In the genomic region with DNA sequence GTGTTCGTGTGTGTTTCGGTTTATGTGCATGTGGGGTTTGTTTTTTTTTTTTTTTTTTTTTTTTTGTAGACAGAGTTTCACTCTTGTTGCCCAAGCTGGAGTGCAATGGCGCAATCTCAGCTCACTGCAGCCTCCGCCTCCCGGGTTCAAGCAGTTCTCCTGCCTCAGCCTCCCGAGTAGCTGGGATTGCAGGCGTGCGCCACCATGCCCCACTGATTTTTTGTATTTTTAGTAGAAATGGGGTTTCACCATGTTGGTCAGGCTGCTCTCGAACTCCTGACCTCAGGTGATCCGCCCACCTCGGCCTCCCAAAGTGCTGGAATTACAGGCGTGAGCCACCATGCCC, we compare ENCODE assay signal across 10 cellular contexts. TPM values are rescaled to one million over a fixed set of nuclear protein-coding genes. Genes with fewer than 3 reads are reported as not detected.
A peak's percentile ranks its signal among the peaks of the same experiment; 100 is the strongest.
DNase-seq lines count a peak whose midpoint lies in the region; ATAC-seq and TF ChIP-seq lines count a peak whose summit lies in the region.
"Not testable (repeated sequence)": the region's sequence is repeated elsewhere in the genome, so short reads cannot be mapped to it uniquely, and the experiment has no call there.
"Had no signal": no experiment of that assay in that cellular context is flagged by ENCODE, and none has a peak within 500 bp of the region (broad histone marks: within the 10 kb centered on the region; RNA-seq: fewer than 3 reads in every experiment).

No MANE protein-coding gene starts in this region.

- H3K27me3 ChIP-seq in BLaER1 treated with 17β-estradiol and CSF1 and Interleukin-3, amounts not matched to agents 10 nM and 100 nM; HL-60 (ENCODE audit: insufficient read depth, poor library complexity, severe bottlenecking); psoas muscle (ENCODE audit: insufficient read depth in 3 of 3, low read length in 2 of 3); upper lobe of left lung: not testable (repeated sequence)

- H3K36me3 ChIP-seq in BLaER1 treated with 17β-estradiol and CSF1 and Interleukin-3, amounts not matched to agents 10 nM and 100 nM; SK-N-MC (ENCODE audit: insufficient read depth, low read length); psoas muscle (ENCODE audit: insufficient read depth in 1 of 2, low read depth in 1 of 2); upper lobe of left lung: not testable (repeated sequence)

- not testable (repeated sequence) for ATAC-seq in activated CD8-positive, alpha-beta T cell treated with anti-CD3 and anti-CD28 coated beads for 36 hours; psoas muscle; upper lobe of left lung (ENCODE audit: low FRiP score in 2 of 2)

- H3K36me3 Mint-ChIP-seq in activated CD8-positive, alpha-beta T cell treated with anti-CD3 and anti-CD28 coated beads for 36 hours (ENCODE audit: low read depth); activated naive CD8-positive, alpha-beta T cell; immature natural killer cell: not testable (repeated sequence)

- H3K4me2 ChIP-seq in BLaER1 treated with 17β-estradiol and CSF1 and Interleukin-3, amounts not matched to agents 10 nM and 100 nM = peak overlapping the region; percentile 71 to 95 (median 86)

- TF ChIP-seq POLR2A in upper lobe of left lung (IDR thresholded peaks at IDR 0.05) = not testable (repeated sequence)

- H3K9me3 Mint-ChIP-seq in activated CD8-positive, alpha-beta T cell treated with anti-CD3 and anti-CD28 coated beads for 36 hours; activated naive CD8-positive, alpha-beta T cell (ENCODE audit: low read depth); immature natural killer cell: not testable (repeated sequence)

- POLR2A ChIA-PET in activated CD8-positive, alpha-beta T cell treated with anti-CD3 and anti-CD28 coated beads for 36 hours (lab: Charles Lee) = interaction anchor here (1.0 to 2.1 kb wide), 4 partner anchors 11 to 127 kb away, joined by 3 to 8 read pairs (median 3); no protein-coding TSS in a partner anchor

- intact Hi-C loops in activated CD8-positive, alpha-beta T cell treated with anti-CD3 and anti-CD28 coated beads for 36 hours (cut with micrococcal nuclease) = not testable (repeated sequence)
- intact Hi-C loops in psoas muscle (cut with DNase I) = loop anchor here (5.0 to 10.0 kb wide), 3 partner anchors 125 to 285 kb away; no protein-coding TSS in a partner anchor

- WGBS in psoas muscle, 3 donors = 86 to 93% (median 87%) methylated on average over 12 of the region's 12 CpGs
- 79 to 81% methylated on average over 12 of the region's 12 CpGs for WGBS in upper lobe of left lung, 2 donors

- H3K4me1 Mint-ChIP-seq in activated CD8-positive, alpha-beta T cell treated with anti-CD3 and anti-CD28 coated beads for 36 hours (ENCODE audit: low read depth) = peaks cover 52% of the 10 kb centered on the region
- H3K4me1 Mint-ChIP-seq in activated naive CD8-positive, alpha-beta T cell (ENCODE audit: low read depth) = peaks cover 65% of the 10 kb centered on the region
- peaks cover 53 to 62% of the 10 kb centered on the region in 2 donors for H3K4me1 Mint-ChIP-seq in immature natural killer cell

- H4K20me1 ChIP-seq in BLaER1 treated with 17β-estradiol and CSF1 and Interleukin-3, amounts not matched to agents 10 nM and 100 nM = not testable (repeated sequence)

- TF ChIP-seq EP300 in upper lobe of left lung (IDR thresholded peaks at IDR 0.05) = not testable (repeated sequence)

- H3K4me3 Mint-ChIP-seq in activated CD8-positive, alpha-beta T cell treated with anti-CD3 and anti-CD28 coated beads for 36 hours = peak overlapping the region; percentile 77
- peak overlapping the region; percentile 89 for H3K4me3 Mint-ChIP-seq in activated naive CD8-positive, alpha-beta T cell
- H3K4me3 Mint-ChIP-seq in immature natural killer cell = peak overlapping the region; percentile 89 to 99 (median 93)

- H3K9ac ChIP-seq in BLaER1 treated with 17β-estradiol and CSF1 and Interleukin-3, amounts not matched to agents 10 nM and 100 nM = peak overlapping the region in 6 of 11 experiments; percentile 22 to 78 (median 69); a peak in 8 of 22 replicates
- H3K9ac ChIP-seq in SK-N-MC (ENCODE audit: insufficient read length) = not testable (repeated sequence)

- H3K27ac ChIP-seq in BLaER1 treated with 17β-estradiol and CSF1 and Interleukin-3, amounts not matched to agents 10 nM and 100 nM = peak overlapping the region; percentile 14 to 90 (median 83); a peak in 20 of 22 replicates
- H3K27ac ChIP-seq in HL-60 (replicated peaks) = peak overlapping the region; percentile 75
- 0 out of 2 replicates have a peak overlapping the region, but pooled peaks have one; percentile 60 for H3K27ac ChIP-seq in SK-N-MC
- H3K27ac ChIP-seq in psoas muscle = not testable (repeated sequence)
- peak overlapping the region in 3 of 4 donors; percentile 49 to 74 (median 73) for H3K27ac ChIP-seq in upper lobe of left lung

- H3K4me3 ChIP-seq in BLaER1 treated with 17β-estradiol and CSF1 and Interleukin-3, amounts not matched to agents 10 nM and 100 nM = peak overlapping the region in 5 of 10 experiments; percentile 43 to 54 (median 48); a peak in 4 of 20 replicates
- H3K4me3 ChIP-seq in HL-60 (replicated peaks; ENCODE audit: insufficient read depth, low read length) (peak overlapping the region; percentile 22; the same call in 1 of the 2 replicates), psoas muscle (peak overlapping the region; percentile 25), upper lobe of left lung (peak overlapping the region in 3 of 4 donors; percentile 23 to 42 (median 26))
- not testable (repeated sequence) for H3K4me3 ChIP-seq in SK-N-MC

- H3K27ac Mint-ChIP-seq in activated CD8-positive, alpha-beta T cell treated with anti-CD3 and anti-CD28 coated beads for 36 hours = peak overlapping the region; percentile 90
- peak overlapping the region; percentile 92 for H3K27ac Mint-ChIP-seq in activated naive CD8-positive, alpha-beta T cell
- H3K27ac Mint-ChIP-seq in immature natural killer cell = peak overlapping the region; percentile 85 to 96 (median 94)

- not testable (repeated sequence) for H3K27me3 Mint-ChIP-seq in activated CD8-positive, alpha-beta T cell treated with anti-CD3 and anti-CD28 coated beads for 36 hours; activated naive CD8-positive, alpha-beta T cell; immature natural killer cell (ENCODE audit: low read depth in 3 of 3)

- CTCF ChIA-PET in activated CD8-positive, alpha-beta T cell treated with anti-CD3 and anti-CD28 coated beads for 36 hours (lab: Charles Lee) = interaction anchor here (0.7 to 1.9 kb wide), 8 partner anchors 28 to 282 kb away, joined by 3 to 13 read pairs (median 3); no protein-coding TSS in a partner anchor

- TF ChIP-seq CTCF in HL-60 (IDR thresholded peaks at IDR 0.05; ENCODE audit: insufficient read depth, low read length); activated CD8-positive, alpha-beta T cell treated with anti-CD3 and anti-CD28 coated beads for 36 hours (IDR thresholded peaks at IDR 0.05); psoas muscle (IDR thresholded peaks at IDR 0.05); upper lobe of left lung (IDR thresholded peaks at IDR 0.05): not testable (repeated sequence)

- H3K9me3 ChIP-seq in BLaER1 treated with 17β-estradiol and CSF1 and Interleukin-3, amounts not matched to agents 10 nM and 100 nM (replicated peaks in 1 of 11); SK-N-MC (ENCODE audit: low read depth, low read length); psoas muscle; upper lobe of left lung: not testable (repeated sequence)

- DNase-seq in HL-60 (ENCODE audit: low read depth in 1 of 2, low spot score in 1 of 2); SK-N-MC (ENCODE audit: low read depth, low spot score); activated CD8-positive, alpha-beta T cell treated with anti-CD3 and anti-CD28 coated beads for 36 hours; immature natural killer cell; upper lobe of left lung: not testable (repeated sequence)
- DNase-seq in psoas muscle = peak in 1 of 2 donors; percentile 18

- peaks cover 64 to 80% (median 72%) of the 10 kb centered on the region in 10 experiments for H3K4me1 ChIP-seq in BLaER1 treated with 17β-estradiol and CSF1 and Interleukin-3, amounts not matched to agents 10 nM and 100 nM
- not testable (repeated sequence) for H3K4me1 ChIP-seq in psoas muscle, upper lobe of left lung

RNA-seq across cellular contexts. Expression of a gene that starts 0.4 kb away (rescaled TPM):
- 10 to 100 TPM; 11.3 to 13.8 TPM for total RNA-seq in activated CD8-positive, alpha-beta T cell treated with anti-CD3 and anti-CD28 coated beads for 36 hours
- polyA plus RNA-seq in immature natural killer cell (100 to 1,000 TPM in 2 of 3 donors, 10 to 100 TPM in 1; 45.2 to 128 (median 104) TPM), psoas muscle (1 to 10 TPM; 1.8 to 2.6 (median 2.1) TPM)
- total RNA-seq in psoas muscle (1 to 10 TPM; 3.1 to 7.6 (median 6.1) TPM), upper lobe of left lung (10 to 100 TPM; 35.7 to 88.0 (median 63.9) TPM)
- total RNA-seq: HepG2, NCI-H460 had no signal
- polyA plus RNA-seq: HepG2 had no signal
